ENCODE assay signal across 22 cellular contexts in the genomic region with DNA sequence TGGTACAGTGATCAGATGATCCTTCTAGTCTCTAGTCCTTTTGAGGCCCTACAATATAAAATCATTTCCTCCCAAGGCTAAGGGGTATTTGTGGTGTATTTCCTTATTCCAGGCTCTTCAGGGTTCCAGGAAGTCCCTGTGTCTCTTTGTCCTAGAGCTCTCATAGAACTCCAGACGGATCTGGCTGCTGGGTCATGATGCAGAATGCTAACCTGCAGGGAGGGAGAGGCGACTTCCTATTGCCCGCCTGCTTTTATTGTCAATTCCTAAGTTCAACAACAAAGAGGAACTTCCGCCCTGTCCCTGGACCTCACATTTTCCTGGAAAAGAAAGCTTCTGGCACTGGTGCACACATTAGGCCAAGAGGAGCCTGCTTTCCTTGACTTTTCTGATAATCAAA.
"Had no signal": no experiment of that assay in that cellular context is flagged by ENCODE, and none has a peak within 500 bp of the region (broad histone marks: within the 10 kb centered on the region; RNA-seq: fewer than 3 reads in every experiment).

No MANE protein-coding gene starts in this region.

- ATAC-seq: activated CD8-positive, alpha-beta memory T cell treated with anti-CD3 and anti-CD28 coated beads, Interleukin-2, amount 10 ng/mL, durations not matched to agents 7 days and 5 days; activated CD8-positive, alpha-beta T cell treated with anti-CD3 and anti-CD28 coated beads for 36 hours; activated naive CD4-positive, alpha-beta T cell treated with anti-CD3 and anti-CD28 coated beads, Interleukin-2, amount 50 U/mL, for 72 hours; gastrocnemius medialis; stimulated activated naive B cell treated with anti-CD40 and anti-IgM and Interleukin-4, amounts not matched to agents 10 μg/mL and 1 μg/mL and 100 μg/mL, for 72 hours had no signal

- H3K9me3 ChIP-seq: ascending aorta, esophagus squamous epithelium, gastrocnemius medialis, sigmoid colon, uterus had no signal

- H3K27me3 ChIP-seq: ascending aorta, brain microvascular endothelial cell, esophagus squamous epithelium, gastrocnemius medialis, sigmoid colon, uterus had no signal

- H3K27ac ChIP-seq: ascending aorta, brain microvascular endothelial cell, coronary artery, esophagus squamous epithelium, gastrocnemius medialis, sigmoid colon, uterus, VCaP had no signal

- H3K36me3 Mint-ChIP-seq: activated CD8-positive, alpha-beta memory T cell treated with anti-CD3 and anti-CD28 coated beads, Interleukin-2, amount 10 ng/mL, durations not matched to agents 7 days and 5 days; activated naive CD4-positive, alpha-beta T cell treated with anti-CD3 and anti-CD28 coated beads, Interleukin-2, amount 50 U/mL, for 72 hours; immature natural killer cell; memory B cell; stimulated activated naive B cell treated with anti-CD40 and anti-IgM and Interleukin-4, amounts not matched to agents 10 μg/mL and 1 μg/mL and 100 μg/mL, for 72 hours had no signal

- DNase-seq: activated CD4-positive, alpha-beta T cell treated with anti-CD3 and anti-CD28 coated beads, Interleukin-2, amount 10 ng/mL, durations not matched to agents 7 days and 5 days; activated CD4-positive, CD25-positive, alpha-beta regulatory T cell treated with anti-CD3 and anti-CD28 coated beads, Interleukin-2, amount 50 U/mL, for 72 hours; activated CD8-positive, alpha-beta memory T cell treated with anti-CD3 and anti-CD28 coated beads, Interleukin-2, amount 10 ng/mL, durations not matched to agents 7 days and 5 days; activated CD8-positive, alpha-beta T cell treated with anti-CD3 and anti-CD28 coated beads for 36 hours; activated T-cell treated with anti-CD3 and anti-CD28 coated beads for 4 hours; brain microvascular endothelial cell; esophagus squamous epithelium; gastrocnemius medialis; immature natural killer cell; nephron progenitor cell; posterior cingulate gyrus; sigmoid colon; stimulated activated CD4-positive, alpha-beta T cell treated with anti-CD3 and anti-CD28 coated beads, Interleukin-2, amount 100 ng/mL, for 48 hours; stimulated activated CD8-positive, alpha-beta memory T cell treated with anti-CD3 and anti-CD28 coated beads, Interleukin-4, amount 100 ng/mL, for 48 hours; stimulated activated naive B cell treated with anti-CD40 and anti-IgM and Interleukin-4, amounts not matched to agents 10 μg/mL and 1 μg/mL and 100 μg/mL, for 72 hours; trophoblast cell; uterus had no signal

- H3K4me3 Mint-ChIP-seq: activated CD4-positive, alpha-beta T cell treated with anti-CD3 and anti-CD28 coated beads, Interleukin-2, amount 10 ng/mL, durations not matched to agents 7 days and 5 days; activated CD8-positive, alpha-beta memory T cell treated with anti-CD3 and anti-CD28 coated beads, Interleukin-2, amount 10 ng/mL, durations not matched to agents 7 days and 5 days; activated CD8-positive, alpha-beta T cell treated with anti-CD3 and anti-CD28 coated beads for 36 hours; immature natural killer cell; memory B cell; nephron progenitor cell; stimulated activated naive B cell treated with anti-CD40 and anti-IgM and Interleukin-4, amounts not matched to agents 10 μg/mL and 1 μg/mL and 100 μg/mL, for 72 hours had no signal

- H3K27me3 Mint-ChIP-seq: memory B cell had no signal

- H3K36me3 ChIP-seq: ascending aorta, brain microvascular endothelial cell, esophagus squamous epithelium, gastrocnemius medialis, sigmoid colon, uterus had no signal

- H3K27ac Mint-ChIP-seq: activated CD4-positive, alpha-beta T cell treated with anti-CD3 and anti-CD28 coated beads, Interleukin-2, amount 10 ng/mL, durations not matched to agents 7 days and 5 days; activated CD8-positive, alpha-beta memory T cell treated with anti-CD3 and anti-CD28 coated beads, Interleukin-2, amount 10 ng/mL, durations not matched to agents 7 days and 5 days; activated CD8-positive, alpha-beta T cell treated with anti-CD3 and anti-CD28 coated beads for 36 hours; activated naive CD4-positive, alpha-beta T cell treated with anti-CD3 and anti-CD28 coated beads, Interleukin-2, amount 50 U/mL, for 72 hours; immature natural killer cell; memory B cell; nephron progenitor cell; stimulated activated naive B cell treated with anti-CD40 and anti-IgM and Interleukin-4, amounts not matched to agents 10 μg/mL and 1 μg/mL and 100 μg/mL, for 72 hours had no signal

- H3K4me1 ChIP-seq: ascending aorta, esophagus squamous epithelium, gastrocnemius medialis, sigmoid colon, uterus had no signal

- H3K4me1 Mint-ChIP-seq: activated CD4-positive, alpha-beta T cell treated with anti-CD3 and anti-CD28 coated beads, Interleukin-2, amount 10 ng/mL, durations not matched to agents 7 days and 5 days; activated CD8-positive, alpha-beta memory T cell treated with anti-CD3 and anti-CD28 coated beads, Interleukin-2, amount 10 ng/mL, durations not matched to agents 7 days and 5 days; immature natural killer cell; nephron progenitor cell; stimulated activated naive B cell treated with anti-CD40 and anti-IgM and Interleukin-4, amounts not matched to agents 10 μg/mL and 1 μg/mL and 100 μg/mL, for 72 hours had no signal

- H3K9me3 Mint-ChIP-seq: activated CD4-positive, alpha-beta T cell treated with anti-CD3 and anti-CD28 coated beads, Interleukin-2, amount 10 ng/mL, durations not matched to agents 7 days and 5 days; activated CD8-positive, alpha-beta T cell treated with anti-CD3 and anti-CD28 coated beads for 36 hours; activated naive CD4-positive, alpha-beta T cell treated with anti-CD3 and anti-CD28 coated beads, Interleukin-2, amount 50 U/mL, for 72 hours; immature natural killer cell; memory B cell; nephron progenitor cell; stimulated activated naive B cell treated with anti-CD40 and anti-IgM and Interleukin-4, amounts not matched to agents 10 μg/mL and 1 μg/mL and 100 μg/mL, for 72 hours had no signal

- H3K4me3 ChIP-seq: ascending aorta, coronary artery, esophagus squamous epithelium, gastrocnemius medialis, sigmoid colon, uterus had no signal
